In the genomic region with DNA sequence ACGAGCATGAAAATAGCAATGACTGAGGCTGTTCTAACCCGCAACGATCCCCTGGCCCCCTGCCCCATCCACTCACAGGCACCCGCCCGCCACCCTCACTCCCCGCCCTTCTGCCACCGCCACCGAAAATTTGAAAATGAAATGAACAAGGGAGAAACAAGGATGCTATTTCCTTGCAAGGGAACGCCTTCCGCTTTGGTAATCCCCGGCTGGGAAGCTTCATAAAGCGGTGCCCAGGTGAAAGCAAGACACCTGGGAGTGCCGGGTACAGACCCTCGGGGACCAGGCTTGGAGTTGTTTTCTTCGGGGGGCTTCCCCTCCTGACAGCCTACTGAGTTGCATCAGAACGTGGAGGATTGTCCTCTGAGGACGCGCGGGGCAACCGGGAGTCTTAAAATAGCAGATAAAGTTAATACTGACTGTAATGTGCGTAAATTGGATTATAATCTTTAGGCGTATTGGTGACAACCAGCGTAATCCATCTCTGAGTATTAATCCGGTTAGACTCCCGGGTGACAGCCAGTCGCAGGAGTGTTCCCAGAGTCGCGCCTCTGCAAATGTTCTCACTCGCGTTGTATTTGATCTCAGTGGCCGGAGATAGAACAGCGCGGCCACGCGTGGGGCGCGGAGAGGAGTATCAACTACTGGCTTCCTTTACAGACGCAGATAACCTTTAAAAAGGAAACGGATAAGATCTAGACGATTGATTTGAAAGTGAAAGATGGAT, we compare ENCODE assay signal across 8 cellular contexts. TPM values are rescaled to one million over a fixed set of nuclear protein-coding genes. Genes with fewer than 3 reads are reported as not detected.
DNase-seq lines count a peak whose midpoint lies in the region; ATAC-seq and TF ChIP-seq lines count a peak whose summit lies in the region.

No MANE protein-coding gene starts in this region.

- peaks cover 58 to 65% (median 61%) of the 10 kb centered on the region in 11 experiments for H3K27me3 ChIP-seq in BLaER1 treated with 17β-estradiol and CSF1 and Interleukin-3, amounts not matched to agents 10 nM and 100 nM
- no peaks in the 10 kb centered on the region for H3K27me3 ChIP-seq in vagina

- H3K4me1 ChIP-seq in BLaER1 treated with 17β-estradiol and CSF1 and Interleukin-3, amounts not matched to agents 10 nM and 100 nM, result peaks cover 9 to 45% (median 31%) of the 10 kb centered on the region in 10 experiments
- peaks cover 17% of the 10 kb centered on the region for H3K4me1 ChIP-seq in vagina

- H3K27ac ChIP-seq in BLaER1 treated with 17β-estradiol and CSF1 and Interleukin-3, amounts not matched to agents 10 nM and 100 nM, result no peak overlapping the region
- peak overlapping the region; percentile 95 for H3K27ac ChIP-seq in vagina

- DNase-seq in NCI-H82 treated with DMSO at 0.1 percent for 48 hours (lab: John Stamatoyannopoulos, UW; ENCODE audit: unreplicated experiment), result peak; percentile 90
- DNase-seq in activated T-helper 2 cell treated with anti-CD3 and anti-CD28 coated beads, Interferon-gamma antibody, Interleukin-2, Interleukin-4, amounts not matched to agents 10 μg/mL and 5 μg/mL and 100 μg/mL, durations not matched to agents 14 hours and 24 hours and 36 hours (ENCODE audit: low spot score), result peak; percentile 65
- peak in 41 of 42 donors; percentile 33 to 75 (median 53) for DNase-seq in head of caudate nucleus
- DNase-seq in posterior vena cava (ENCODE audit: low spot score), result peak; percentile 79
- DNase-seq in vagina (ENCODE audit: extremely low spot score in 2 of 2), result no peak
- DNase-seq in NCI-H1930 (lab: John Stamatoyannopoulos, UW), result no peak

- no peak for TF ChIP-seq CTCF in vagina (IDR thresholded peaks at IDR 0.05)

- no peaks in the 10 kb centered on the region for H3K36me3 ChIP-seq in BLaER1 treated with 17β-estradiol and CSF1 and Interleukin-3, amounts not matched to agents 10 nM and 100 nM
- no peaks in the 10 kb centered on the region for H3K36me3 ChIP-seq in vagina

- H3K9me3 Mint-ChIP-seq in activated T-helper 2 cell treated with anti-CD3 and anti-CD28 coated beads, Interferon-gamma antibody, Interleukin-2, Interleukin-4, amounts not matched to agents 10 μg/mL and 5 μg/mL and 100 μg/mL, durations not matched to agents 14 hours and 24 hours and 36 hours, result no peaks in the 10 kb centered on the region

- no peaks in the 10 kb centered on the region for H3K27me3 Mint-ChIP-seq in activated T-helper 2 cell treated with anti-CD3 and anti-CD28 coated beads, Interferon-gamma antibody, Interleukin-2, Interleukin-4, amounts not matched to agents 10 μg/mL and 5 μg/mL and 100 μg/mL, durations not matched to agents 14 hours and 24 hours and 36 hours (ENCODE audit: low read depth)

- TF ChIP-seq POLR2A in vagina (IDR thresholded peaks at IDR 0.05), result no peak

- peaks cover 22% of the 10 kb centered on the region for H3K36me3 Mint-ChIP-seq in activated T-helper 2 cell treated with anti-CD3 and anti-CD28 coated beads, Interferon-gamma antibody, Interleukin-2, Interleukin-4, amounts not matched to agents 10 μg/mL and 5 μg/mL and 100 μg/mL, durations not matched to agents 14 hours and 24 hours and 36 hours (ENCODE audit: low read depth)

- 0 out of 22 replicates have a peak, but pooled peaks cover 0 to 8% (median 0%) of the 10 kb centered on the region in 11 experiments for H3K9me3 ChIP-seq in BLaER1 treated with 17β-estradiol and CSF1 and Interleukin-3, amounts not matched to agents 10 nM and 100 nM (replicated peaks in 1 of 11)
- H3K9me3 ChIP-seq in vagina, result no peaks in the 10 kb centered on the region

- peak overlapping the region; percentile 92 for H3K27ac Mint-ChIP-seq in activated T-helper 2 cell treated with anti-CD3 and anti-CD28 coated beads, Interferon-gamma antibody, Interleukin-2, Interleukin-4, amounts not matched to agents 10 μg/mL and 5 μg/mL and 100 μg/mL, durations not matched to agents 14 hours and 24 hours and 36 hours

- peak overlapping the region; percentile 64 to 89 (median 74) for H3K4me3 ChIP-seq in BLaER1 treated with 17β-estradiol and CSF1 and Interleukin-3, amounts not matched to agents 10 nM and 100 nM
- H3K4me3 ChIP-seq in vagina, result peak overlapping the region; percentile 75 to 95

- intact Hi-C loops in activated T-helper 2 cell treated with anti-CD3 and anti-CD28 coated beads, Interferon-gamma antibody, Interleukin-2, Interleukin-4, amounts not matched to agents 10 μg/mL and 5 μg/mL and 100 μg/mL, durations not matched to agents 14 hours and 24 hours and 36 hours (cut with micrococcal nuclease), result loop anchor here (1.0 to 5.0 kb wide), 15 partner anchors 60 to 1496 kb away; a partner anchor contains a TSS
- intact Hi-C loops in head of caudate nucleus (cut with DNase I), result loop anchor here (2.0 to 10.0 kb wide), 4 partner anchors 60 to 698 kb away; no protein-coding TSS in a partner anchor
- intact Hi-C loops in posterior vena cava (cut with DNase I), result loop anchor here (5.0 to 10.0 kb wide), 3 partner anchors 266 to 322 kb away; no protein-coding TSS in a partner anchor
- intact Hi-C loops in vagina (cut with DNase I), result loop anchor here (10.0 kb wide), 2 partner anchors 62 to 322 kb away; a partner anchor contains a TSS

- ATAC-seq in GM21723 (IDR thresholded peaks at IDR 0.05; ENCODE audit: unreplicated experiment), result peak; percentile 15

- H3K4me2 ChIP-seq in BLaER1 treated with 17β-estradiol and CSF1 and Interleukin-3, amounts not matched to agents 10 nM and 100 nM, result peak overlapping the region; percentile 93 to 100 (median 99)

- peak overlapping the region; percentile 92 for H3K4me3 Mint-ChIP-seq in activated T-helper 2 cell treated with anti-CD3 and anti-CD28 coated beads, Interferon-gamma antibody, Interleukin-2, Interleukin-4, amounts not matched to agents 10 μg/mL and 5 μg/mL and 100 μg/mL, durations not matched to agents 14 hours and 24 hours and 36 hours (ENCODE audit: low read depth)

- H4K20me1 ChIP-seq in BLaER1 treated with 17β-estradiol and CSF1 and Interleukin-3, amounts not matched to agents 10 nM and 100 nM, result peaks cover 0 to 34% (median 6%) of the 10 kb centered on the region in 11 experiments; a peak in 8 of 22 replicates

- peaks cover 43% of the 10 kb centered on the region for H3K4me1 Mint-ChIP-seq in activated T-helper 2 cell treated with anti-CD3 and anti-CD28 coated beads, Interferon-gamma antibody, Interleukin-2, Interleukin-4, amounts not matched to agents 10 μg/mL and 5 μg/mL and 100 μg/mL, durations not matched to agents 14 hours and 24 hours and 36 hours (ENCODE audit: low read depth)

- H3K9ac ChIP-seq in BLaER1 treated with 17β-estradiol and CSF1 and Interleukin-3, amounts not matched to agents 10 nM and 100 nM, result peak overlapping the region in 10 of 11 experiments; percentile 7 to 77 (median 61); a peak in 17 of 22 replicates

RNA-seq across cellular contexts. Expression of a gene that starts 0.9 kb away (rescaled TPM):
- total RNA-seq in activated T-helper 2 cell treated with anti-CD3 and anti-CD28 coated beads, Interferon-gamma antibody, Interleukin-2, Interleukin-4, amounts not matched to agents 10 μg/mL and 5 μg/mL and 100 μg/mL, durations not matched to agents 14 hours and 24 hours and 36 hours, result 22.4 and 24.9 TPM in 2 replicates
- total RNA-seq in posterior vena cava, result 1 to 10 TPM; 6.5 to 7.6 TPM
- total RNA-seq in vagina, result 8.8 TPM

Comparison
In these comparisons a context has a peak if more than half of its experiments do, and no peak if none do; other contexts are left out.
1. DNase-seq: peak in NCI-H82 treated with DMSO at 0.1 percent for 48 hours (single experiment), activated T-helper 2 cell treated with anti-CD3 and anti-CD28 coated beads, Interferon-gamma antibody, Interleukin-2, Interleukin-4, amounts not matched to agents 10 μg/mL and 5 μg/mL and 100 μg/mL, durations not matched to agents 14 hours and 24 hours and 36 hours (single experiment), head of caudate nucleus (41 of 42) and posterior vena cava (single experiment); none in vagina (0 of 2) and NCI-H1930 (0 of 2).